ENCODE assay signal across 18 cellular contexts in genomic region chr1:115313173-115313572, GRCh38. TPM values are rescaled to one million over a fixed set of nuclear protein-coding genes. Genes with fewer than 3 reads are reported as not detected.
DNase-seq lines count a peak whose midpoint lies in the region; ATAC-seq, FAIRE-seq and TF ChIP-seq lines count a peak whose summit lies in the region.
"Had no signal": no experiment of that assay in that cellular context is flagged by ENCODE, and none has a peak within 500 bp of the region (broad histone marks: within the 10 kb centered on the region; RNA-seq: fewer than 3 reads in every experiment).

No MANE protein-coding gene starts in this region.

- TF ChIP-seq POLR2A in GM12891 (IDR thresholded peaks at IDR 0.05; ENCODE audit: low read depth, low read length), result no peak

- H3K4me3 ChIP-seq in right atrium auricular region (no peak overlapping the region), left ventricle myocardium inferior (no peak overlapping the region)
- H3K4me3 ChIP-seq: GM12878 had no signal

- intact Hi-C loops in Right ventricle myocardium superior (cut with DNase I) (no loop called here), left ventricle myocardium inferior (cut with micrococcal nuclease) (no loop called here)

- H3K27ac ChIP-seq in right atrium auricular region (peak overlapping the region in 1 of 2 donors; percentile 48), left ventricle myocardium inferior (replicated peaks) (peak overlapping the region; percentile 60)
- H3K27ac ChIP-seq: C4-2B had no signal

- TF ChIP-seq CTCF in right atrium auricular region (IDR thresholded peaks at IDR 0.05) (no peak), left ventricle myocardium inferior (IDR thresholded peaks at IDR 0.05; ENCODE audit: borderline replicate concordance) (no peak)

- H3K36me3 ChIP-seq in right atrium auricular region, result peaks cover 3% of the 10 kb centered on the region
- no peaks in the 10 kb centered on the region for H3K36me3 ChIP-seq in left ventricle myocardium inferior

- H3K27me3 ChIP-seq in right atrium auricular region (no peaks in the 10 kb centered on the region), left ventricle myocardium inferior (ENCODE audit: low read depth) (no peaks in the 10 kb centered on the region)

- no peak for FAIRE-seq in GM12891 (lab: Jason Lieb, UNC)
- FAIRE-seq: A204.1, GM12878, H1 had no signal

- H3K9me3 ChIP-seq in right atrium auricular region (no peaks in the 10 kb centered on the region), left ventricle myocardium inferior (replicated peaks) (no peaks in the 10 kb centered on the region)

- peaks cover 0 to 17% of the 10 kb centered on the region in 2 donors for H3K4me1 ChIP-seq in right atrium auricular region
- peaks cover 64% of the 10 kb centered on the region for H3K4me1 ChIP-seq in left ventricle myocardium inferior

- DNase-seq in Right ventricle myocardium superior, result no peak
- DNase-seq in right atrium auricular region (ENCODE audit: low spot score), result no peak
- DNase-seq in NCI-H524 (lab: John Stamatoyannopoulos, UW), result peak; percentile 22 to 78
- no peak for DNase-seq in left ventricle myocardium inferior
- DNase-seq in GM12891 (ENCODE audit: insufficient read length, low spot score), result no peak
- DNase-seq: KG1; NCI-H1105; NCI-H1694 treated with DMSO at 0.1 percent for 48 hours; NCI-H526; NK-92 treated with Interleukin-12 subunit alpha and Interleukin-12 subunit beta, amount 100 ng/mL, for 24 hours; PC-3 had no signal

- ATAC-seq in Right ventricle myocardium superior (ENCODE audit: poor library complexity), result peak; percentile 74
- ATAC-seq in GM21737 (IDR thresholded peaks at IDR 0.05; ENCODE audit: unreplicated experiment), result no peak
- ATAC-seq in HG03460 (IDR thresholded peaks at IDR 0.05; ENCODE audit: unreplicated experiment), result no peak
- ATAC-seq in GM18868 (IDR thresholded peaks at IDR 0.05; ENCODE audit: unreplicated experiment), result no peak
- ATAC-seq: GM12878, PC-3 had no signal

TF ChIP-seq in GM12891, 5 proteins besides CTCF, POLR2A, EP300 and RAD21:
- no peak for TF ChIP-seq TAF1 (IDR thresholded peaks at IDR 0.05; ENCODE audit: low read depth, low read length)
- TF ChIP-seq PAX5 (IDR thresholded peaks at IDR 0.05; ENCODE audit: insufficient read depth, low read length, severe bottlenecking), result no peak
- no peak for TF ChIP-seq POLR2AphosphoS5 (IDR thresholded peaks at IDR 0.05; ENCODE audit: low read depth, low read length)
- TF ChIP-seq POU2F2 (IDR thresholded peaks at IDR 0.05; ENCODE audit: low read depth, low read length), result no peak
- no peak for TF ChIP-seq SPI1 (IDR thresholded peaks at IDR 0.05; ENCODE audit: low read depth, low read length)

RNA-seq across cellular contexts. Expression of gene NGF, which starts 24.9 kb away (rescaled TPM):
- total RNA-seq in Right ventricle myocardium superior (4.0 TPM), right atrium auricular region (10 to 100 TPM in 1 of 2 donors, 1 to 10 TPM in 1; 5.1 to 12.0 TPM), left ventricle myocardium inferior (5.3 TPM)
- polyA plus RNA-seq in GM12891 (2012; ENCODE audit: low read depth, missing spikeins), result not detected
- total RNA-seq: GM12878, H1 had no signal
- polyA plus RNA-seq: GM12878 had no signal

Comparison
In these comparisons a context has a peak if more than half of its experiments do, and no peak if none do; other contexts are left out.
1. DNase-seq: peak in NCI-H524 (2 of 2); none in Right ventricle myocardium superior (single experiment), right atrium auricular region (single experiment), left ventricle myocardium inferior (single experiment) and GM12891 (single experiment).